ENCODE assay signal across 1 cellular context in genomic region chr2:234823877-234824376, GRCh38.
TF ChIP-seq lines count a peak whose summit lies in the region.

No MANE protein-coding gene starts in this region.

TF ChIP-seq in WTC11, 78 proteins besides CTCF, POLR2A, EP300 and RAD21 (continued from another document):
- TF ChIP-seq, protein P1, sequence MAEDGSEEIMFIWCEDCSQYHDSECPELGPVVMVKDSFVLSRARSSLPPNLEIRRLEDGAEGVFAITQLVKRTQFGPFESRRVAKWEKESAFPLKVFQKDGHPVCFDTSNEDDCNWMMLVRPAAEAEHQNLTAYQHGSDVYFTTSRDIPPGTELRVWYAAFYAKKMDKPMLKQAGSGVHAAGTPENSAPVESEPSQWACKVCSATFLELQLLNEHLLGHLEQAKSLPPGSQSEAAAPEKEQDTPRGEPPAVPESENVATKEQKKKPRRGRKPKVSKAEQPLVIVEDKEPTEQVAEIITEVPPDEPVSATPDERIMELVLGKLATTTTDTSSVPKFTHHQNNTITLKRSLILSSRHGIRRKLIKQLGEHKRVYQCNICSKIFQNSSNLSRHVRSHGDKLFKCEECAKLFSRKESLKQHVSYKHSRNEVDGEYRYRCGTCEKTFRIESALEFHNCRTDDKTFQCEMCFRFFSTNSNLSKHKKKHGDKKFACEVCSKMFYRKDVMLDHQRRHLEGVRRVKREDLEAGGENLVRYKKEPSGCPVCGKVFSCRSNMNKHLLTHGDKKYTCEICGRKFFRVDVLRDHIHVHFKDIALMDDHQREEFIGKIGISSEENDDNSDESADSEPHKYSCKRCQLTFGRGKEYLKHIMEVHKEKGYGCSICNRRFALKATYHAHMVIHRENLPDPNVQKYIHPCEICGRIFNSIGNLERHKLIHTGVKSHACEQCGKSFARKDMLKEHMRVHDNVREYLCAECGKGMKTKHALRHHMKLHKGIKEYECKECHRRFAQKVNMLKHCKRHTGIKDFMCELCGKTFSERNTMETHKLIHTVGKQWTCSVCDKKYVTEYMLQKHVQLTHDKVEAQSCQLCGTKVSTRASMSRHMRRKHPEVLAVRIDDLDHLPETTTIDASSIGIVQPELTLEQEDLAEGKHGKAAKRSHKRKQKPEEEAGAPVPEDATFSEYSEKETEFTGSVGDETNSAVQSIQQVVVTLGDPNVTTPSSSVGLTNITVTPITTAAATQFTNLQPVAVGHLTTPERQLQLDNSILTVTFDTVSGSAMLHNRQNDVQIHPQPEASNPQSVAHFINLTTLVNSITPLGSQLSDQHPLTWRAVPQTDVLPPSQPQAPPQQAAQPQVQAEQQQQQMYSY (CRISPR knock-in tag; IDR thresholded peaks at IDR 0.05), result no peak
- TF ChIP-seq FOXP1 (CRISPR knock-in tag; IDR thresholded peaks at IDR 0.05; ENCODE audit: borderline replicate concordance), result no peak
- TF ChIP-seq, protein P2, sequence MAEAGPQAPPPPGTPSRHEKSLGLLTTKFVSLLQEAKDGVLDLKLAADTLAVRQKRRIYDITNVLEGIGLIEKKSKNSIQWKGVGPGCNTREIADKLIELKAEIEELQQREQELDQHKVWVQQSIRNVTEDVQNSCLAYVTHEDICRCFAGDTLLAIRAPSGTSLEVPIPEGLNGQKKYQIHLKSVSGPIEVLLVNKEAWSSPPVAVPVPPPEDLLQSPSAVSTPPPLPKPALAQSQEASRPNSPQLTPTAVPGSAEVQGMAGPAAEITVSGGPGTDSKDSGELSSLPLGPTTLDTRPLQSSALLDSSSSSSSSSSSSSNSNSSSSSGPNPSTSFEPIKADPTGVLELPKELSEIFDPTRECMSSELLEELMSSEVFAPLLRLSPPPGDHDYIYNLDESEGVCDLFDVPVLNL (CRISPR knock-in tag; IDR thresholded peaks at IDR 0.05; ENCODE audit: borderline replicate concordance, low read depth), result no peak
- TF ChIP-seq FOXJ3 (CRISPR knock-in tag; IDR thresholded peaks at IDR 0.05; ENCODE audit: borderline replicate concordance), result no peak
- TF ChIP-seq SMAD4 (CRISPR knock-in tag; IDR thresholded peaks at IDR 0.05), result no peak
- TF ChIP-seq SMAD3 (CRISPR knock-in tag; IDR thresholded peaks at IDR 0.05; ENCODE audit: borderline replicate concordance), result no peak
- TF ChIP-seq ATF2 (CRISPR knock-in tag; IDR thresholded peaks at IDR 0.05; ENCODE audit: borderline replicate concordance, low read depth), result no peak
- TF ChIP-seq ZNF416 (CRISPR knock-in tag; IDR thresholded peaks at IDR 0.05), result no peak
- TF ChIP-seq, protein P3, sequence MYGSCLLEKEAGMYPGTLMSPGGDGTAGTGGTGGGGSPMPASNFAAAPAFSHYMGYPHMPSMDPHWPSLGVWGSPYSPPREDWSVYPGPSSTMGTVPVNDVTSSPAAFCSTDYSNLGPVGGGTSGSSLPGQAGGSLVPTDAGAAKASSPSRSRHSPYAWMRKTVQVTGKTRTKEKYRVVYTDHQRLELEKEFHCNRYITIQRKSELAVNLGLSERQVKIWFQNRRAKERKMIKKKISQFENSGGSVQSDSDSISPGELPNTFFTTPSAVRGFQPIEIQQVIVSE (CRISPR knock-in tag; IDR thresholded peaks at IDR 0.05; ENCODE audit: borderline replicate concordance), result no peak
